ENCODE assay signal across 8 cellular contexts in genomic region chr6:166307981-166308768, GRCh38. TPM values are rescaled to one million over a fixed set of nuclear protein-coding genes. Genes with fewer than 3 reads are reported as not detected.
DNase-seq lines count a peak whose midpoint lies in the region; ATAC-seq lines count a peak whose summit lies in the region.

TSS of gene PRR18 (minus strand) at chr6:166308392. CDS start at chr6:166308142, 250 bp downstream.

- H3K4me3 Mint-ChIP-seq in effector memory CD8-positive, alpha-beta T cell: peak within 1 kb of the TSS; percentile 59 to 73
- peak within 1 kb of the TSS; percentile 32 to 74 (median 54) for H3K4me3 Mint-ChIP-seq in naive thymus-derived CD8-positive, alpha-beta T cell

- no peaks in the 10 kb centered on the region for H3K36me3 Mint-ChIP-seq in effector memory CD8-positive, alpha-beta T cell (ENCODE audit: insufficient read depth)
- H3K36me3 Mint-ChIP-seq in naive thymus-derived CD8-positive, alpha-beta T cell: peaks cover 0 to 6% (median 2%) of the 10 kb centered on the region in 3 donors

- POLR2A ChIA-PET in naive thymus-derived CD8-positive, alpha-beta T cell (lab: Charles Lee): no interaction called here

- DNase-seq in DMS 273 (lab: John Stamatoyannopoulos, UW; ENCODE audit: unreplicated experiment) (peak; percentile 60), DMS 273 treated with DMSO at 0.1 percent for 48 hours (lab: John Stamatoyannopoulos, UW) (no peak), NCI-H345 (lab: John Stamatoyannopoulos, UW) (peak; percentile 39), NCI-H1694 treated with DMSO at 0.1 percent for 48 hours (lab: John Stamatoyannopoulos, UW) (no peak), NAMALWA (ENCODE audit: low spot score) (no peak)
- DNase-seq in effector memory CD8-positive, alpha-beta T cell: no peak
- peak in 2 of 10 donors; percentile 12 to 13 for DNase-seq in naive thymus-derived CD8-positive, alpha-beta T cell

- peaks cover 0 to 2% of the 10 kb centered on the region in 2 donors for H3K4me1 Mint-ChIP-seq in effector memory CD8-positive, alpha-beta T cell (ENCODE audit: low read depth in 2 of 2)
- peaks cover 0 to 8% (median 2%) of the 10 kb centered on the region in 4 donors for H3K4me1 Mint-ChIP-seq in naive thymus-derived CD8-positive, alpha-beta T cell

- no peak within 1 kb of the TSS for H3K27ac Mint-ChIP-seq in effector memory CD8-positive, alpha-beta T cell
- H3K27ac Mint-ChIP-seq in naive thymus-derived CD8-positive, alpha-beta T cell: no peak within 1 kb of the TSS

- H3K27me3 Mint-ChIP-seq in effector memory CD8-positive, alpha-beta T cell: peaks cover 51 to 61% of the 10 kb centered on the region in 2 donors
- peaks cover 18 to 55% (median 39%) of the 10 kb centered on the region in 5 donors for H3K27me3 Mint-ChIP-seq in naive thymus-derived CD8-positive, alpha-beta T cell

- H3K9me3 Mint-ChIP-seq in effector memory CD8-positive, alpha-beta T cell: no peaks in the 10 kb centered on the region
- no peaks in the 10 kb centered on the region for H3K9me3 Mint-ChIP-seq in naive thymus-derived CD8-positive, alpha-beta T cell

- peak; percentile 56 for ATAC-seq in GM21825 (IDR thresholded peaks at IDR 0.05; ENCODE audit: unreplicated experiment)
- peak; percentile 42 for ATAC-seq in effector memory CD8-positive, alpha-beta T cell (replicated peaks)
- ATAC-seq in naive thymus-derived CD8-positive, alpha-beta T cell: peak; percentile 45 to 52

RNA-seq across cellular contexts. Expression of gene PRR18, which starts in this region (rescaled TPM):
- total RNA-seq in naive thymus-derived CD8-positive, alpha-beta T cell: not detected
- not detected for polyA plus RNA-seq in naive thymus-derived CD8-positive, alpha-beta T cell

Comparison
In these comparisons a context has a peak if more than half of its experiments do, and no peak if none do; other contexts are left out.
1. DNase-seq: peak in DMS 273 (single experiment) and NCI-H345 (single experiment); none in DMS 273 treated with DMSO at 0.1 percent for 48 hours (single experiment), effector memory CD8-positive, alpha-beta T cell (0 of 3), NCI-H1694 treated with DMSO at 0.1 percent for 48 hours (single experiment) and NAMALWA (single experiment).
2. Peak in ATAC-seq in naive thymus-derived CD8-positive, alpha-beta T cell; RNA of the gene not detected or under 1 TPM.
3. Peak in every context shown above with its lines, with median percentiles within 50 percentile points of each other: ATAC-seq.